ENCODE assay signal across 13 cellular contexts in genomic region chr3:117035785-117036184, GRCh38.
DNase-seq lines count a peak whose midpoint lies in the region; ATAC-seq and TF ChIP-seq lines count a peak whose summit lies in the region.
"Had no signal": no experiment of that assay in that cellular context is flagged by ENCODE, and none has a peak within 500 bp of the region (broad histone marks: within the 10 kb centered on the region; RNA-seq: fewer than 3 reads in every experiment).

No MANE protein-coding gene starts in this region.

- peaks cover 2% of the 10 kb centered on the region for H3K9me3 Mint-ChIP-seq in type B pancreatic cell
- no peaks in the 10 kb centered on the region for H3K9me3 Mint-ChIP-seq in activated CD8-positive, alpha-beta T cell treated with anti-CD3 and anti-CD28 coated beads, Interleukin-2, amount 10 ng/mL, durations not matched to agents 7 days and 5 days (ENCODE audit: insufficient read depth)

- peak overlapping the region; percentile 51 for H3K4me3 Mint-ChIP-seq in type B pancreatic cell
- H3K4me3 Mint-ChIP-seq in activated CD8-positive, alpha-beta T cell treated with anti-CD3 and anti-CD28 coated beads, Interleukin-2, amount 10 ng/mL, durations not matched to agents 7 days and 5 days = no peak overlapping the region

- DNase-seq in NCI-H82 (lab: John Stamatoyannopoulos, UW) (peak; percentile 17), NCI-H82 treated with DMSO at 0.1 percent for 48 hours (lab: John Stamatoyannopoulos, UW; ENCODE audit: unreplicated experiment) (no peak), type B pancreatic cell (ENCODE audit: extremely low spot score, unreplicated experiment) (no peak), NCI-H1694 (lab: John Stamatoyannopoulos, UW) (no peak), NCI-H69 (lab: John Stamatoyannopoulos, UW) (no peak)
- no peak for DNase-seq in activated CD8-positive, alpha-beta T cell treated with anti-CD3 and anti-CD28 coated beads, Interleukin-2, amount 10 ng/mL, durations not matched to agents 7 days and 5 days
- DNase-seq: 8988T; activated CD4-positive, alpha-beta T cell treated with anti-CD3 and anti-CD28 coated beads for 48 hours; NCI-H1105; PC-3 had no signal

- no peak for ATAC-seq in activated CD8-positive, alpha-beta T cell treated with anti-CD3 and anti-CD28 coated beads, Interleukin-2, amount 10 ng/mL, durations not matched to agents 7 days and 5 days
- ATAC-seq: activated naive CD4-positive, alpha-beta T cell treated with anti-CD3 and anti-CD28 coated beads, Interleukin-2, amount 50 U/mL, for 72 hours; PC-3 had no signal

- H3K4me1 ChIP-seq in ectodermal cell (ENCODE audit: control insufficient read depth, insufficient read depth, low read length) (peaks cover 25% of the 10 kb centered on the region), muscle layer of duodenum (ENCODE audit: control insufficient read depth in 1 of 2, insufficient read depth in 2 of 2, low read length in 2 of 2) (peaks cover 5 to 11% of the 10 kb centered on the region in 2 donors)

- no peaks in the 10 kb centered on the region for H3K27me3 Mint-ChIP-seq in type B pancreatic cell
- no peaks in the 10 kb centered on the region for H3K27me3 Mint-ChIP-seq in activated CD8-positive, alpha-beta T cell treated with anti-CD3 and anti-CD28 coated beads, Interleukin-2, amount 10 ng/mL, durations not matched to agents 7 days and 5 days (ENCODE audit: low read depth)

- CTCF ChIA-PET in activated CD8-positive, alpha-beta T cell treated with anti-CD3 and anti-CD28 coated beads, Interleukin-2, amount 10 ng/mL, durations not matched to agents 7 days and 5 days (lab: Charles Lee) = no interaction called here

- H3K36me3 Mint-ChIP-seq in type B pancreatic cell = no peaks in the 10 kb centered on the region
- no peaks in the 10 kb centered on the region for H3K36me3 Mint-ChIP-seq in activated CD8-positive, alpha-beta T cell treated with anti-CD3 and anti-CD28 coated beads, Interleukin-2, amount 10 ng/mL, durations not matched to agents 7 days and 5 days (ENCODE audit: low read depth)
- H3K36me3 Mint-ChIP-seq: activated naive CD4-positive, alpha-beta T cell treated with anti-CD3 and anti-CD28 coated beads, Interleukin-2, amount 50 U/mL, for 72 hours had no signal

- peaks cover 20% of the 10 kb centered on the region for H3K4me1 Mint-ChIP-seq in type B pancreatic cell (ENCODE audit: unreplicated experiment)
- H3K4me1 Mint-ChIP-seq in activated CD8-positive, alpha-beta T cell treated with anti-CD3 and anti-CD28 coated beads, Interleukin-2, amount 10 ng/mL, durations not matched to agents 7 days and 5 days (ENCODE audit: low read depth) = no peaks in the 10 kb centered on the region

- no peak for TF ChIP-seq CTCF in type B pancreatic cell (conservative IDR thresholded peaks at IDR 0.05)

- H3K9me3 ChIP-seq in ectodermal cell (ENCODE audit: control insufficient read depth, low read length) (peaks cover 3% of the 10 kb centered on the region), muscle layer of duodenum (ENCODE audit: control insufficient read depth in 1 of 2, low read length in 2 of 2) (no peaks in the 10 kb centered on the region)

- POLR2A ChIA-PET in activated CD8-positive, alpha-beta T cell treated with anti-CD3 and anti-CD28 coated beads, Interleukin-2, amount 10 ng/mL, durations not matched to agents 7 days and 5 days (lab: Charles Lee) = no interaction called here

- no peak overlapping the region for H3K4me3 ChIP-seq in ectodermal cell (ENCODE audit: insufficient read depth, low read depth, low read length)
- H3K4me3 ChIP-seq in muscle layer of duodenum (ENCODE audit: low read depth in 1 of 2, low read length in 2 of 2) = peak overlapping the region in 1 of 2 donors; percentile 2

- peak overlapping the region; percentile 61 for H3K27ac ChIP-seq in ectodermal cell (ENCODE audit: insufficient read depth, low read depth, low read length, poor library complexity, severe bottlenecking)
- peak overlapping the region; percentile 60 for H3K27ac ChIP-seq in muscle layer of duodenum (ENCODE audit: low read length)

- peak overlapping the region; percentile 55 for H3K27ac Mint-ChIP-seq in type B pancreatic cell
- H3K27ac Mint-ChIP-seq in activated CD8-positive, alpha-beta T cell treated with anti-CD3 and anti-CD28 coated beads, Interleukin-2, amount 10 ng/mL, durations not matched to agents 7 days and 5 days = no peak overlapping the region
- H3K27ac Mint-ChIP-seq: activated naive CD4-positive, alpha-beta T cell treated with anti-CD3 and anti-CD28 coated beads, Interleukin-2, amount 50 U/mL, for 72 hours had no signal

- H3K36me3 ChIP-seq in ectodermal cell (ENCODE audit: control insufficient read depth, insufficient read depth, low read length) (no peaks in the 10 kb centered on the region), muscle layer of duodenum (ENCODE audit: control insufficient read depth in 1 of 2, insufficient read depth in 2 of 2, low read length in 2 of 2) (no peaks in the 10 kb centered on the region)

- no peaks in the 10 kb centered on the region for H3K27me3 ChIP-seq in ectodermal cell (ENCODE audit: control insufficient read depth, insufficient read depth, low read length, poor library complexity, severe bottlenecking)
- no peaks in the 10 kb centered on the region for H3K27me3 ChIP-seq in muscle layer of duodenum (ENCODE audit: low read depth, low read length)
